In the genomic region with DNA sequence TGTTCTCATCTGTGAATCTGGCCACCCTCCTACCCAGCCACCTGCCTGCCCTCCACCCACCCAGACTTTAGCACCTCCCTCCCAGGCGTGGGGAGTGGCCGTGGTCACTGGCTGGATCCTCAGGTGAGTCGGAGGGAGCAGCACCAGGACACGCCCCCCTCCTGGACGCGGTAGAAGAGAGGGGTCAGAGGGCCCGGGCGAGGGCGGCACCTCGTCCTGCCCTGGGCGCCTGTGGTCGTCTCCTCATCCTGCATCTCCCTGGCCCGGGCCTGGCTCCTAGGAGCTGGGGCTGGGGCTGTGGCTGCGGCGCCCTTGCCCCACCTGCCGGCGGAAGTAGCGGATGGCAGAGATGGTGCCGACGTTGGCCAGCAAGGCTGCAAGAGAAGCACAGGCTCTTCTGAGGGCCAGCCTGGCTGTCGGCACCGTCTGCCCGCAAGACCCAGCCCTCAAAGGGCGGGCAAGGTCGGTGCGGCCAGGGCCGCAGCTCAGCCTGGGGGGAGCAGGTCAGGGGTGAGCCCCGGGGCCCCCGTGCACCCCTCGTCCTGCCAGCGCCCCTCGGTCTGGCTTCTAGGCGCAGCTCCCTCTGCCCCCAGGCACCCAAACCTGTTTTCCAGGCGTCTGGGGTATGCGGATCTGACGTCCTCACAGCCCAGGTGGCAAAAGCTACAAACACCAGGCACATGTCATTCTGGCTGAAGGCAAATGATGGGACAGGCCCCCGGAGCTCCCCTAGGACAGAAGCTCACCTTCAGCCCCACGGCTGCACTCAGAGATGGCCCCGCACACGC, we compare ENCODE assay signal across 8 cellular contexts. TPM values are rescaled to one million over a fixed set of nuclear protein-coding genes. Genes with fewer than 3 reads are reported as not detected.
DNase-seq lines count a peak whose midpoint lies in the region; ATAC-seq and TF ChIP-seq lines count a peak whose summit lies in the region.

No MANE protein-coding gene starts in this region.

- no peaks in the 10 kb centered on the region for H3K9me3 Mint-ChIP-seq in CD4-positive, alpha-beta T cell
- no peaks in the 10 kb centered on the region for H3K9me3 Mint-ChIP-seq in naive B cell

- peak; percentile 97 for ATAC-seq in CD4-positive, alpha-beta T cell (ENCODE audit: poor library complexity)
- ATAC-seq in GM19324 (IDR thresholded peaks at IDR 0.05; ENCODE audit: low FRiP score, unreplicated experiment) (peak; percentile 45), naive B cell (ENCODE audit: low read depth in 2 of 2) (peak; percentile 84 to 85), GM19395 (IDR thresholded peaks at IDR 0.05; ENCODE audit: unreplicated experiment) (no peak)

- no peak for TF ChIP-seq POLR2A in thyroid gland (IDR thresholded peaks at IDR 0.05)

- CTCF ChIA-PET in CD4-positive, alpha-beta T cell (lab: Charles Lee): interaction anchor here (1.1 to 1.7 kb wide), 4 partner anchors 8 to 106 kb away, joined by 4 read pairs; no protein-coding TSS in a partner anchor

- TF ChIP-seq CTCF in CD4-positive, alpha-beta T cell (IDR thresholded peaks at IDR 0.05): peak; percentile 89
- TF ChIP-seq CTCF in thyroid gland (IDR thresholded peaks at IDR 0.05): peak in 5 of 6 experiments; percentile 32 to 74 (median 54)

- 4 to 5% methylated on average over 11 to 22 of the region's 40 CpGs for WGBS in thyroid gland, 2 donors

- no peaks in the 10 kb centered on the region for H3K36me3 ChIP-seq in effector memory CD4-positive, alpha-beta T cell (ENCODE audit: control insufficient read depth, insufficient read depth, low read length)
- H3K36me3 ChIP-seq in thyroid gland: no peaks in the 10 kb centered on the region

- DNase-seq in CD4-positive, alpha-beta T cell: peak in 9 of 10 experiments; percentile 41 to 73 (median 61)
- DNase-seq in NCI-H2196 treated with DMSO at 0.1 percent for 48 hours (lab: John Stamatoyannopoulos, UW; ENCODE audit: unreplicated experiment): peak; percentile 70
- peak; percentile 64 for DNase-seq in activated CD4-positive, CD25-positive, alpha-beta regulatory T cell treated with anti-CD3 and anti-CD28 coated beads, Interleukin-2, amount 50 U/mL, for 72 hours
- peak in 2 of 3 donors; percentile 34 to 36 for DNase-seq in effector memory CD4-positive, alpha-beta T cell
- peak; percentile 51 for DNase-seq in naive B cell
- DNase-seq in thyroid gland: peak; percentile 71 to 73

- H3K4me3 Mint-ChIP-seq in CD4-positive, alpha-beta T cell: no peak overlapping the region
- peak overlapping the region in 6 of 8 donors; percentile 34 to 58 (median 50) for H3K4me3 Mint-ChIP-seq in naive B cell

- POLR2A ChIA-PET in CD4-positive, alpha-beta T cell (lab: Charles Lee): interaction anchor here (0.6 to 1.0 kb wide), 3 partner anchors 9 to 106 kb away, joined by 3 to 4 read pairs (median 3); no protein-coding TSS in a partner anchor

- intact Hi-C loops in CD4-positive, alpha-beta T cell (cut with DNase I, micrococcal nuclease): loop anchor here (1.0 kb wide), 2 partner anchors 72 to 106 kb away; no protein-coding TSS in a partner anchor
- intact Hi-C loops in thyroid gland (cut with DNase I): loop anchor here (10.0 kb wide), 1 partner anchor 319 kb away; no protein-coding TSS in a partner anchor

- no peaks in the 10 kb centered on the region for H3K9me3 ChIP-seq in CD4-positive, alpha-beta T cell (ENCODE audit: control insufficient read depth, low read length)
- no peaks in the 10 kb centered on the region for H3K9me3 ChIP-seq in effector memory CD4-positive, alpha-beta T cell (ENCODE audit: control insufficient read depth, low read length)
- no peaks in the 10 kb centered on the region for H3K9me3 ChIP-seq in thyroid gland

- H3K27ac ChIP-seq in CD4-positive, alpha-beta T cell (ENCODE audit: low read depth, low read length): no peak overlapping the region
- H3K27ac ChIP-seq in effector memory CD4-positive, alpha-beta T cell (ENCODE audit: insufficient read depth, low read length, poor library complexity, severe bottlenecking): no peak overlapping the region
- H3K27ac ChIP-seq in thyroid gland: no peak overlapping the region

- peaks cover 12% of the 10 kb centered on the region for H3K27me3 ChIP-seq in CD4-positive, alpha-beta T cell (ENCODE audit: control insufficient read depth, insufficient read depth, low read length)
- H3K27me3 ChIP-seq in effector memory CD4-positive, alpha-beta T cell (replicated peaks; ENCODE audit: control insufficient read depth, insufficient read depth, low read length, poor library complexity, severe bottlenecking): no peaks in the 10 kb centered on the region
- peaks cover 4% of the 10 kb centered on the region for H3K27me3 ChIP-seq in thyroid gland

- peaks cover 7% of the 10 kb centered on the region for H3K4me1 Mint-ChIP-seq in CD4-positive, alpha-beta T cell (ENCODE audit: low read depth)
- H3K4me1 Mint-ChIP-seq in naive B cell: peaks cover 4 to 10% (median 8%) of the 10 kb centered on the region in 3 donors

- peaks cover 16% of the 10 kb centered on the region for H3K27me3 Mint-ChIP-seq in CD4-positive, alpha-beta T cell
- H3K27me3 Mint-ChIP-seq in naive B cell: peaks cover 0 to 40% (median 26%) of the 10 kb centered on the region in 3 donors

- peaks cover 10% of the 10 kb centered on the region for H3K4me1 ChIP-seq in effector memory CD4-positive, alpha-beta T cell (ENCODE audit: control insufficient read depth, insufficient read depth, low read length, poor library complexity, severe bottlenecking)
- peaks cover 5 to 20% of the 10 kb centered on the region in 2 donors for H3K4me1 ChIP-seq in thyroid gland

- H3K27ac Mint-ChIP-seq in CD4-positive, alpha-beta T cell: no peak overlapping the region
- peak overlapping the region in 3 of 6 donors; percentile 25 to 76 (median 45) for H3K27ac Mint-ChIP-seq in naive B cell

- H3K4me3 ChIP-seq in effector memory CD4-positive, alpha-beta T cell (ENCODE audit: insufficient read depth, low read depth, low read length, poor library complexity, severe bottlenecking): peak overlapping the region; percentile 37
- no peak overlapping the region for H3K4me3 ChIP-seq in thyroid gland (replicated peaks in 1 of 3)

- no peaks in the 10 kb centered on the region for H3K36me3 Mint-ChIP-seq in CD4-positive, alpha-beta T cell (ENCODE audit: low read depth)
- no peaks in the 10 kb centered on the region for H3K36me3 Mint-ChIP-seq in naive B cell

RNA-seq across cellular contexts. Expression of a gene that starts 5.8 kb away (rescaled TPM):
- not detected for total RNA-seq in CD4-positive, alpha-beta T cell
- polyA plus RNA-seq in naive B cell (ENCODE audit: low read depth in 6 of 6): not detected
- total RNA-seq in thyroid gland: under 1 TPM in 1 of 4 donors, not detected in 3; 0.22 TPM

RNA-seq across cellular contexts. Expression of a gene that starts 9.8 kb away (rescaled TPM):
- under 1 TPM; 0.69 to 0.95 TPM for total RNA-seq in CD4-positive, alpha-beta T cell
- not detected for polyA plus RNA-seq in naive B cell (ENCODE audit: low read depth in 6 of 6)
- under 1 TPM in 2 of 4 donors, not detected in 2; 0.25 to 0.27 TPM for total RNA-seq in thyroid gland

RNA-seq across cellular contexts. Expression of a gene that starts 15.7 kb away (rescaled TPM):
- 10 to 100 TPM; 13.9 TPM for total RNA-seq in CD4-positive, alpha-beta T cell
- polyA plus RNA-seq in naive B cell (ENCODE audit: low read depth in 6 of 6): 1 to 10 TPM in 4 of 6 donors, under 1 TPM in 1, not detected in 1; 0.70 to 1.8 (median 1.4) TPM
- 10 to 100 TPM in 2 of 4 donors, 1 to 10 TPM in 2; 3.4 to 10.9 (median 10.3) TPM for total RNA-seq in thyroid gland

RNA-seq across cellular contexts. Expression of a gene that starts 17.0 kb away (rescaled TPM):
- 10 to 100 TPM; 50.2 to 52.0 TPM for total RNA-seq in CD4-positive, alpha-beta T cell
- polyA plus RNA-seq in naive B cell (ENCODE audit: low read depth in 6 of 6): 10 to 100 TPM; 50.8 to 78.2 (median 60.4) TPM
- total RNA-seq in thyroid gland: 10 to 100 TPM; 31.9 to 39.8 (median 34.6) TPM

RNA-seq across cellular contexts. Expression of a gene that starts 23.8 kb away (rescaled TPM):
- total RNA-seq in CD4-positive, alpha-beta T cell: 10 to 100 TPM; 29.0 to 30.9 TPM
- under 1 TPM in 2 of 6 donors, not detected in 4; 0.45 to 0.64 TPM for polyA plus RNA-seq in naive B cell (ENCODE audit: low read depth in 6 of 6)
- total RNA-seq in thyroid gland: 10 to 100 TPM in 3 of 4 donors, 1 to 10 TPM in 1; 5.0 to 29.2 (median 18.6) TPM
